9 cellular contexts compared by ENCODE assay signal in genomic region chr19:18941628-18942354, GRCh38. TPM values are rescaled to one million over a fixed set of nuclear protein-coding genes. Genes with fewer than 3 reads are reported as not detected.
DNase-seq lines count a peak whose midpoint lies in the region; TF ChIP-seq lines count a peak whose summit lies in the region.
"Had no signal": no experiment of that assay in that cellular context is flagged by ENCODE, and none has a peak within 500 bp of the region (broad histone marks: within the 10 kb centered on the region; RNA-seq: fewer than 3 reads in every experiment).

No MANE protein-coding gene starts in this region.

- no peak for DNase-seq in MG63
- DNase-seq in endothelial cell (ENCODE audit: low spot score): no peak
- DNase-seq in osteoblast (ENCODE audit: insufficient read length, low spot score, missing footprints): peak; percentile 73
- DNase-seq in GF-D8 (lab: John Stamatoyannopoulos, UW): no peak
- DNase-seq in NCI-H2107 treated with DMSO at 0.1 percent for 48 hours (lab: John Stamatoyannopoulos, UW; ENCODE audit: unreplicated experiment): no peak
- DNase-seq in HK-2 (ENCODE audit: unreplicated experiment): no peak
- no peak for DNase-seq in germinal center (ENCODE audit: low spot score)

- no peak overlapping the region for H3K9ac ChIP-seq in BLaER1

- peaks cover 12% of the 10 kb centered on the region for H4K20me1 ChIP-seq in BLaER1
- H4K20me1 ChIP-seq in osteoblast (ENCODE audit: insufficient read depth, low read length): peaks cover 4% of the 10 kb centered on the region

- H3K9me3 ChIP-seq in BLaER1: no peaks in the 10 kb centered on the region
- H3K9me3 ChIP-seq in MG63: no peaks in the 10 kb centered on the region
- no peaks in the 10 kb centered on the region for H3K9me3 ChIP-seq in osteoblast (ENCODE audit: low read depth, low read length)

- H3K36me3 Mint-ChIP-seq in endothelial cell (ENCODE audit: low read depth, unreplicated experiment): peaks cover 27% of the 10 kb centered on the region

- H3K27ac Mint-ChIP-seq in endothelial cell (ENCODE audit: unreplicated experiment): peak overlapping the region; percentile 89

- peaks cover 21% of the 10 kb centered on the region for H3K4me1 Mint-ChIP-seq in endothelial cell (ENCODE audit: unreplicated experiment)

- TF ChIP-seq CTCF in endothelial cell (IDR thresholded peaks at IDR 0.05; ENCODE audit: unreplicated experiment): no peak
- TF ChIP-seq CTCF in osteoblast (IDR thresholded peaks at IDR 0.05; ENCODE audit: extremely low read depth, low read depth, low read length): no peak

- H3K27me3 ChIP-seq in BLaER1: no peaks in the 10 kb centered on the region
- no peaks in the 10 kb centered on the region for H3K27me3 ChIP-seq in MG63
- no peaks in the 10 kb centered on the region for H3K27me3 ChIP-seq in osteoblast (ENCODE audit: insufficient read depth, low read length)

- peaks cover 7% of the 10 kb centered on the region for H3K27me3 Mint-ChIP-seq in endothelial cell (ENCODE audit: unreplicated experiment)

- peaks cover 19% of the 10 kb centered on the region for H3K36me3 ChIP-seq in BLaER1
- peaks cover 28% of the 10 kb centered on the region for H3K36me3 ChIP-seq in MG63
- H3K36me3 ChIP-seq in osteoblast (ENCODE audit: insufficient read depth, low read length): peaks cover 16% of the 10 kb centered on the region

- H3K4me1 ChIP-seq in BLaER1 (peaks cover 19% of the 10 kb centered on the region), osteoblast (ENCODE audit: insufficient read depth, low read length) (peaks cover 7% of the 10 kb centered on the region)

- H3K27ac ChIP-seq in BLaER1 (no peak overlapping the region; the same call in 1 of the 2 replicates), osteoblast (ENCODE audit: low read depth, low read length) (no peak overlapping the region)

- H2AFZ ChIP-seq in osteoblast (ENCODE audit: low read length): peak overlapping the region; percentile 90

- no peak overlapping the region for H3K4me3 ChIP-seq in BLaER1
- peak overlapping the region; percentile 19; the same call in 1 of the 2 replicates for H3K4me3 ChIP-seq in MG63
- H3K4me3 ChIP-seq in osteoblast (ENCODE audit: insufficient read depth, low read length): peak overlapping the region; percentile 62

- no peaks in the 10 kb centered on the region for H3K9me3 Mint-ChIP-seq in endothelial cell (ENCODE audit: unreplicated experiment)

- peak overlapping the region; percentile 85 for H3K4me3 Mint-ChIP-seq in endothelial cell (ENCODE audit: unreplicated experiment)

- peaks cover 35% of the 10 kb centered on the region for H3K79me2 ChIP-seq in osteoblast (ENCODE audit: insufficient read depth, low read length)

- H3K4me2 ChIP-seq in BLaER1 (peak overlapping the region; percentile 69), osteoblast (ENCODE audit: insufficient read depth, low read length) (peak overlapping the region; percentile 82)

RNA-seq across cellular contexts. Expression of gene HOMER3, which starts 0.8 kb away (rescaled TPM):
- 137 and 145 TPM in 2 replicates for total RNA-seq in MG63 (2014; rRNA removed; shearing (Covaris generic); ENCODE audit: low replicate concordance)
- 222 TPM for total RNA-seq in endothelial cell (ENCODE audit: unreplicated experiment)
- 98.4 and 107 TPM in 2 replicates for total RNA-seq in osteoblast

RNA-seq across cellular contexts. Expression of gene DDX49, which starts 22.3 kb away (rescaled TPM):
- total RNA-seq in MG63 (2014; rRNA removed; shearing (Covaris generic); ENCODE audit: low replicate concordance): 142 and 214 TPM in 2 replicates
- total RNA-seq in endothelial cell (ENCODE audit: unreplicated experiment) (33.7 TPM), osteoblast (46.7 and 52.5 TPM in 2 replicates)

RNA-seq across cellular contexts. Expression of gene COPE, which starts 22.6 kb away (rescaled TPM):
- 528 and 780 TPM in 2 replicates for total RNA-seq in MG63 (2014; rRNA removed; shearing (Covaris generic); ENCODE audit: low replicate concordance)
- total RNA-seq in endothelial cell (ENCODE audit: unreplicated experiment) (213 TPM), osteoblast (179 and 180 TPM in 2 replicates)

RNA-seq across cellular contexts. Expression of gene CERS1, which starts 45.8 kb away (rescaled TPM):
- total RNA-seq in MG63 (2014; rRNA removed; shearing (Covaris generic); ENCODE audit: low replicate concordance): 8.4 and 9.9 TPM in 2 replicates
- total RNA-seq in endothelial cell (ENCODE audit: unreplicated experiment) (15.7 TPM), osteoblast (0.29 and 0.36 TPM in 2 replicates)
- total RNA-seq: HT-29 had no signal
